ENCODE assay signal across 12 cellular contexts in the genomic region with DNA sequence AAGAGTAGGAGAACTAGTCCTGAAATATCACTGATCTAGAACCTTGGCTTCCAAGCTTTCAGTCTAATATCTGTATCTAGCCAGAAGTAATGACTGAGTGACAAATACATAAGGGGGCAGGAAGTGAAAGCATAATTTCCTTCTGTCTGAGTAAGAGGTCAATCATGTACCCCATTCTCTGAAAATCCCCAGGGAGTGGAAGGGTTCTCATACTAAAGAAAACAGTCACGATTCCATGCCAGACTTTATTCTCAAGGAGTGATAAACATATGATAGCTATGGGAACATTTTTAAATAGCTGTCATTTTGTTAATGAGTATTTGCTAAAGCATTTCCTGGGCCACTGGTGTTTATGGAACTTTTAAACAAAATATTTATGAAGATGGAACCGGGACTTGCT.
DNase-seq lines count a peak whose midpoint lies in the region; ATAC-seq lines count a peak whose summit lies in the region.
"Had no signal": no experiment of that assay in that cellular context is flagged by ENCODE, and none has a peak within 500 bp of the region (broad histone marks: within the 10 kb centered on the region; RNA-seq: fewer than 3 reads in every experiment).

No MANE protein-coding gene starts in this region.

- no peaks in the 10 kb centered on the region for H3K27me3 ChIP-seq in duodenal mucosa (ENCODE audit: control insufficient read depth in 1 of 2, insufficient read depth in 2 of 2, low read length in 2 of 2)

- CTCF ChIA-PET in activated CD4-positive, alpha-beta memory T cell treated with anti-CD3 and anti-CD28 coated beads, Interleukin-2, amount 10 ng/mL, durations not matched to agents 7 days and 5 days (lab: Charles Lee), result no interaction called here

- H3K4me3 Mint-ChIP-seq in activated CD4-positive, alpha-beta memory T cell treated with anti-CD3 and anti-CD28 coated beads, Interleukin-2, amount 10 ng/mL, durations not matched to agents 7 days and 5 days, result no peak overlapping the region
- H3K4me3 Mint-ChIP-seq: activated CD4-positive, alpha-beta T cell treated with anti-CD3 and anti-CD28 coated beads, Interleukin-2, amount 10 ng/mL, durations not matched to agents 24 days and 14 days; activated naive CD8-positive, alpha-beta T cell treated with anti-CD3 and anti-CD28 coated beads for 36 hours had no signal

- no peak overlapping the region for H3K9ac ChIP-seq in duodenal mucosa (ENCODE audit: low read depth in 1 of 2, low read length in 2 of 2)

- H3K9me3 Mint-ChIP-seq in activated CD4-positive, alpha-beta memory T cell treated with anti-CD3 and anti-CD28 coated beads, Interleukin-2, amount 10 ng/mL, durations not matched to agents 7 days and 5 days, result no peaks in the 10 kb centered on the region
- H3K9me3 Mint-ChIP-seq: activated CD4-positive, alpha-beta T cell treated with anti-CD3 and anti-CD28 coated beads, Interleukin-2, amount 10 ng/mL, durations not matched to agents 24 days and 14 days; activated naive CD8-positive, alpha-beta T cell treated with anti-CD3 and anti-CD28 coated beads for 36 hours had no signal

- no peaks in the 10 kb centered on the region for H3K4me1 Mint-ChIP-seq in activated CD4-positive, alpha-beta memory T cell treated with anti-CD3 and anti-CD28 coated beads, Interleukin-2, amount 10 ng/mL, durations not matched to agents 7 days and 5 days
- H3K4me1 Mint-ChIP-seq: activated CD4-positive, alpha-beta T cell treated with anti-CD3 and anti-CD28 coated beads, Interleukin-2, amount 10 ng/mL, durations not matched to agents 24 days and 14 days; activated naive CD8-positive, alpha-beta T cell treated with anti-CD3 and anti-CD28 coated beads for 36 hours had no signal

- DNase-seq in skeletal muscle cell (ENCODE audit: low read depth) (peak; percentile 91), superior temporal gyrus (ENCODE audit: extremely low spot score) (no peak), SK-N-DZ (ENCODE audit: low spot score) (no peak), caudate nucleus (lab: John Stamatoyannopoulos, UW) (no peak)
- no peak for DNase-seq in activated CD4-positive, alpha-beta memory T cell treated with anti-CD3 and anti-CD28 coated beads, Interleukin-2, amount 10 ng/mL, durations not matched to agents 7 days and 5 days
- DNase-seq: activated CD4-positive, alpha-beta T cell treated with anti-CD3 and anti-CD28 coated beads, Interleukin-2, amount 10 ng/mL, durations not matched to agents 24 days and 14 days; activated naive CD8-positive, alpha-beta T cell treated with anti-CD3 and anti-CD28 coated beads for 36 hours; NCI-H1436 treated with DMSO at 0.1 percent for 48 hours had no signal

- no peaks in the 10 kb centered on the region for H3K4me1 ChIP-seq in duodenal mucosa (ENCODE audit: control insufficient read depth in 1 of 2, insufficient read depth in 2 of 2, low read length in 2 of 2)

- POLR2A ChIA-PET in activated CD4-positive, alpha-beta memory T cell treated with anti-CD3 and anti-CD28 coated beads, Interleukin-2, amount 10 ng/mL, durations not matched to agents 7 days and 5 days (lab: Charles Lee), result no interaction called here

- H3K36me3 ChIP-seq in duodenal mucosa (ENCODE audit: control insufficient read depth in 1 of 2, insufficient read depth in 2 of 2, low read length in 2 of 2), result no peaks in the 10 kb centered on the region

- no peaks in the 10 kb centered on the region for H3K9me3 ChIP-seq in duodenal mucosa (ENCODE audit: control insufficient read depth in 1 of 2, low read length in 2 of 2)

- peak; percentile 41 for ATAC-seq in GM18873 (IDR thresholded peaks at IDR 0.05; ENCODE audit: low FRiP score, unreplicated experiment)
- ATAC-seq in HG03571 (IDR thresholded peaks at IDR 0.05; ENCODE audit: unreplicated experiment), result peak; percentile 28
- ATAC-seq: esophagus mucosa had no signal

- no peaks in the 10 kb centered on the region for H3K36me3 Mint-ChIP-seq in activated CD4-positive, alpha-beta memory T cell treated with anti-CD3 and anti-CD28 coated beads, Interleukin-2, amount 10 ng/mL, durations not matched to agents 7 days and 5 days (ENCODE audit: low read depth)
- H3K36me3 Mint-ChIP-seq: activated naive CD8-positive, alpha-beta T cell treated with anti-CD3 and anti-CD28 coated beads for 36 hours had no signal

- peak overlapping the region; percentile 15 for H3K27ac ChIP-seq in duodenal mucosa (ENCODE audit: low read depth, low read length)
- H3K27ac ChIP-seq in caudate nucleus (ENCODE audit: low read depth, low read length), result no peak overlapping the region

- no peak overlapping the region for H3K27ac Mint-ChIP-seq in activated CD4-positive, alpha-beta memory T cell treated with anti-CD3 and anti-CD28 coated beads, Interleukin-2, amount 10 ng/mL, durations not matched to agents 7 days and 5 days
- H3K27ac Mint-ChIP-seq: activated CD4-positive, alpha-beta T cell treated with anti-CD3 and anti-CD28 coated beads, Interleukin-2, amount 10 ng/mL, durations not matched to agents 24 days and 14 days; activated naive CD8-positive, alpha-beta T cell treated with anti-CD3 and anti-CD28 coated beads for 36 hours had no signal

- H3K27me3 Mint-ChIP-seq in activated CD4-positive, alpha-beta memory T cell treated with anti-CD3 and anti-CD28 coated beads, Interleukin-2, amount 10 ng/mL, durations not matched to agents 7 days and 5 days, result no peaks in the 10 kb centered on the region
- H3K27me3 Mint-ChIP-seq: activated CD4-positive, alpha-beta T cell treated with anti-CD3 and anti-CD28 coated beads, Interleukin-2, amount 10 ng/mL, durations not matched to agents 24 days and 14 days; activated naive CD8-positive, alpha-beta T cell treated with anti-CD3 and anti-CD28 coated beads for 36 hours had no signal

- H3K4me3 ChIP-seq in duodenal mucosa (ENCODE audit: low read depth in 1 of 2, low read length in 2 of 2) (no peak overlapping the region), skeletal muscle cell (ENCODE audit: low read depth, low read length) (no peak overlapping the region)
